12 cellular contexts compared by ENCODE assay signal in genomic region chr1:196400478-196401453, GRCh38.
A peak's percentile ranks its signal among the peaks of the same experiment; 100 is the strongest.
DNase-seq lines count a peak whose midpoint lies in the region; ATAC-seq lines count a peak whose summit lies in the region.
"Had no signal": no experiment of that assay in that cellular context is flagged by ENCODE, and none has a peak within 500 bp of the region (broad histone marks: within the 10 kb centered on the region; RNA-seq: fewer than 3 reads in every experiment).

No MANE protein-coding gene starts in this region.

- H3K4me3 Mint-ChIP-seq in effector memory CD8-positive, alpha-beta T cell = no peak overlapping the region

- DNase-seq in DMS153 (lab: John Stamatoyannopoulos, UW) = peak; percentile 75
- DNase-seq in NCI-H748 treated with DMSO at 0.1 percent for 48 hours (lab: John Stamatoyannopoulos, UW) = peak; percentile 10
- DNase-seq in epithelial cell of prostate (ENCODE audit: low read depth, low spot score) = peak; percentile 43
- peak; percentile 93 for DNase-seq in myocyte (ENCODE audit: low read depth)
- no peak for DNase-seq in HuH-7.5 (ENCODE audit: low spot score)
- no peak for DNase-seq in effector memory CD8-positive, alpha-beta T cell
- DNase-seq in superior temporal gyrus (ENCODE audit: extremely low spot score) = no peak
- DNase-seq in DMS 273 (lab: John Stamatoyannopoulos, UW; ENCODE audit: unreplicated experiment) = no peak
- DNase-seq: activated CD4-positive, alpha-beta T cell treated with anti-CD3 and anti-CD28 coated beads for 4 hours; NCI-H1930; stimulated activated CD4-positive, alpha-beta T cell treated with anti-CD3 and anti-CD28 coated beads, Interleukin-12 subunit alpha, Interleukin-12 subunit beta, amount 100 ng/mL, for 4 hours had no signal

- H3K36me3 Mint-ChIP-seq in effector memory CD8-positive, alpha-beta T cell (ENCODE audit: insufficient read depth) = no peaks in the 10 kb centered on the region

- H3K27me3 Mint-ChIP-seq in effector memory CD8-positive, alpha-beta T cell = no peaks in the 10 kb centered on the region

- H3K9me3 Mint-ChIP-seq in effector memory CD8-positive, alpha-beta T cell = no peaks in the 10 kb centered on the region

- H3K27ac ChIP-seq in epithelial cell of prostate = no peak overlapping the region
- H3K27ac ChIP-seq: uterus had no signal

- no peaks in the 10 kb centered on the region for H3K4me1 Mint-ChIP-seq in effector memory CD8-positive, alpha-beta T cell (ENCODE audit: low read depth in 2 of 2)

- no peak for ATAC-seq in effector memory CD8-positive, alpha-beta T cell (replicated peaks)

- H3K27ac Mint-ChIP-seq in effector memory CD8-positive, alpha-beta T cell = no peak overlapping the region

Comparison
In these comparisons a context has a peak if more than half of its experiments do, and no peak if none do; other contexts are left out.
1. DNase-seq: peak in DMS153 (single experiment), NCI-H748 treated with DMSO at 0.1 percent for 48 hours (single experiment), epithelial cell of prostate (single experiment) and myocyte (single experiment); none in HuH-7.5 (single experiment), effector memory CD8-positive, alpha-beta T cell (0 of 3), superior temporal gyrus (single experiment) and DMS 273 (single experiment).